Comparison of ENCODE assay signal across 9 cellular contexts in the genomic region with DNA sequence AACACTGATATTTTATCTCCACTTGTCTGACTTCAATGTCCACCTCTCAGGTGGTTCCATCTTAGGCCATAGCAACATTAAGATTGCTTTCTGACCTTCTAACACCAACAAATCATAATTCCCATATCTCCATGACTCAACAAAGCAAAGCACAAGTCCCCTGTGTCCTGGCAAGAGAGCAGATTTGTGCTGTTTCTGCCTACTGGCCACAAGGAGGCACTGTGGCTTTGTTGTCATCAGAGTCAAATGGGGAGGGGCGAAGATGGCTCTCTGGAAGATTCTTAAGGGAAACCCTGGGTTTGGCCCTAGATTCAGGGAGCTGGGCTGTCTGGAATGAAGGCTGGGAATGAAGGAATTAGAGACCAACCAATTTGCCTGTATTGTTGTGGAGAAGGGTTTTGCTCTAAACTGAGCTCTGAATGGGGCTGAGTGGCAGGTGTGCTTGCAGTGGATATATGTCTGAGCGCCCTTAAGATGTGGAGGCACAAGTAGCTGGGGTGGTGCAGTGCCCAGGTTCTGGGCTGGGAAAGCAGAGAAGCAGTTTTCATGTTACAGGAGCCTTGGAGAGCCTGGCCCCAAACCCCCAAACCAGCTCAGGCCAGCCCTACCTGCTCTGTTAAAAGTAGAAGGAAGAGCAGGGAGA.
DNase-seq lines count a peak whose midpoint lies in the region; ATAC-seq and TF ChIP-seq lines count a peak whose summit lies in the region.
"Had no signal": no experiment of that assay in that cellular context is flagged by ENCODE, and none has a peak within 500 bp of the region (broad histone marks: within the 10 kb centered on the region; RNA-seq: fewer than 3 reads in every experiment).

No MANE protein-coding gene starts in this region.

- no peak overlapping the region for H3K27ac ChIP-seq in left ventricle myocardium inferior (replicated peaks)

- H3K36me3 Mint-ChIP-seq in activated CD4-positive, alpha-beta memory T cell treated with anti-CD3 and anti-CD28 coated beads, Interleukin-2, amount 10 ng/mL, durations not matched to agents 7 days and 5 days (ENCODE audit: low read depth), result no peaks in the 10 kb centered on the region
- H3K36me3 Mint-ChIP-seq: immature natural killer cell had no signal

- no peaks in the 10 kb centered on the region for H3K4me1 ChIP-seq in left ventricle myocardium inferior

- H3K4me3 Mint-ChIP-seq in activated CD4-positive, alpha-beta memory T cell treated with anti-CD3 and anti-CD28 coated beads, Interleukin-2, amount 10 ng/mL, durations not matched to agents 7 days and 5 days, result no peak overlapping the region
- H3K4me3 Mint-ChIP-seq: immature natural killer cell had no signal

- no peaks in the 10 kb centered on the region for H3K27me3 ChIP-seq in left ventricle myocardium inferior (ENCODE audit: low read depth)

- H3K9me3 ChIP-seq in left ventricle myocardium inferior (replicated peaks), result no peaks in the 10 kb centered on the region

- no peaks in the 10 kb centered on the region for H3K36me3 ChIP-seq in left ventricle myocardium inferior

- CTCF ChIA-PET in activated CD4-positive, alpha-beta memory T cell treated with anti-CD3 and anti-CD28 coated beads, Interleukin-2, amount 10 ng/mL, durations not matched to agents 7 days and 5 days (lab: Charles Lee), result interaction anchor here (0.6 to 2.7 kb wide), 14 partner anchors 11 to 84 kb away, joined by 3 to 14 read pairs (median 4); no protein-coding TSS in a partner anchor

- H3K27me3 Mint-ChIP-seq in activated CD4-positive, alpha-beta memory T cell treated with anti-CD3 and anti-CD28 coated beads, Interleukin-2, amount 10 ng/mL, durations not matched to agents 7 days and 5 days, result peaks cover 3% of the 10 kb centered on the region

- DNase-seq in left ventricle myocardium inferior (no peak), left cardiac atrium (no peak), HCEC 1CT (peak; percentile 70), LoVo (ENCODE audit: low spot score) (peak; percentile 20), glomerular visceral epithelial cell (ENCODE audit: extremely low spot score) (peak; percentile 37), KG1 (lab: John Stamatoyannopoulos, UW) (no peak)
- peak; percentile 45 for DNase-seq in activated CD4-positive, alpha-beta memory T cell treated with anti-CD3 and anti-CD28 coated beads, Interleukin-2, amount 10 ng/mL, durations not matched to agents 7 days and 5 days
- DNase-seq in stimulated activated CD4-positive, alpha-beta T cell treated with anti-CD3 and anti-CD28 coated beads, Interleukin-2, amount 100 ng/mL, for 24 hours, result peak; percentile 33 to 38

- H3K27ac Mint-ChIP-seq in activated CD4-positive, alpha-beta memory T cell treated with anti-CD3 and anti-CD28 coated beads, Interleukin-2, amount 10 ng/mL, durations not matched to agents 7 days and 5 days, result no peak overlapping the region

- TF ChIP-seq CTCF in left ventricle myocardium inferior (IDR thresholded peaks at IDR 0.05; ENCODE audit: borderline replicate concordance), result peak; percentile 36

- intact Hi-C loops in left ventricle myocardium inferior (cut with micrococcal nuclease) (no loop called here), left cardiac atrium (cut with DNase I) (no loop called here)

- H3K9me3 Mint-ChIP-seq in activated CD4-positive, alpha-beta memory T cell treated with anti-CD3 and anti-CD28 coated beads, Interleukin-2, amount 10 ng/mL, durations not matched to agents 7 days and 5 days, result no peaks in the 10 kb centered on the region
- H3K9me3 Mint-ChIP-seq: immature natural killer cell had no signal

- H3K4me3 ChIP-seq in left ventricle myocardium inferior, result no peak overlapping the region

- no peak for ATAC-seq in left cardiac atrium

- peaks cover 3% of the 10 kb centered on the region for H3K4me1 Mint-ChIP-seq in activated CD4-positive, alpha-beta memory T cell treated with anti-CD3 and anti-CD28 coated beads, Interleukin-2, amount 10 ng/mL, durations not matched to agents 7 days and 5 days
- H3K4me1 Mint-ChIP-seq: immature natural killer cell had no signal

- POLR2A ChIA-PET in activated CD4-positive, alpha-beta memory T cell treated with anti-CD3 and anti-CD28 coated beads, Interleukin-2, amount 10 ng/mL, durations not matched to agents 7 days and 5 days (lab: Charles Lee), result no interaction called here

Comparison
In these comparisons a context has a peak if more than half of its experiments do, and no peak if none do; other contexts are left out.
1. DNase-seq: peak in HCEC 1CT (single experiment), LoVo (single experiment), activated CD4-positive, alpha-beta memory T cell treated with anti-CD3 and anti-CD28 coated beads, Interleukin-2, amount 10 ng/mL, durations not matched to agents 7 days and 5 days (single experiment), glomerular visceral epithelial cell (single experiment) and stimulated activated CD4-positive, alpha-beta T cell treated with anti-CD3 and anti-CD28 coated beads, Interleukin-2, amount 100 ng/mL, for 24 hours (2 of 2); none in left ventricle myocardium inferior (single experiment), left cardiac atrium (single experiment) and KG1 (single experiment).